Comparison of ENCODE assay signal across 1 cellular context in the genomic region with DNA sequence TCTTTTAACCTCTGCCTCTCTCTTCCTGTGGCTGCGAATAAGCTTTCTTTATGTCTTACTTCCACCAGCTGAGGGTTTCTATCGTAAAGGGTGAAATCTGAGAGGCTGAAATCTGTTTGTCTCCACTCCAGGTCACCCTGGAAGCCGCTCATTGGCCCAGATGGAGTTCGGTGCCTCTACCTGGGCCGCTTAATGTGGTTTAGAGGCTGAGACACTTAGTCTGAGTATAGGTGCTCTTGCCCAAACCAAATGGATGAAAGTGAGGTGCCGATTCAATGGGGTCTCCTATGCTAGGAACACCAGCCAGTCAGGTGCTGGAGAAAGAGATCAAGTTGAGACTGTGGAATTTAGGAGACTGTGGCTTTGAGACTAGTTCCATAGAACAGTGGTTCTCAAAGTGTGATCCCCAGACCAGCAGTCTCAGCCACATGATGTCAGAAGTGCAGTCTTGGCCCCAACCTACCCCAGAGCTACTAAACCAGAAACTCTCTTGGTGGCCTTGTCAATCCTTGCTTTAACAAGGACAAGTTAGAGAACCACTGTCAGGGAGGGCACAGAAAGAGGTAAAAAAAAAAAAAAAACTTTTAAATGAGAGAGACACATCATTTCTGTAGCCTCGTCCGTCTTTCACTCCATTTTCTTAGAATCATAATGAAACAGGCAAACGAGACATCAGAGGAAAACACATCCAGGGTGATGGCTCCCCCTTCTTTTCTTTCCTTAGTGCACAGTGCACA.
TF ChIP-seq lines count a peak whose summit lies in the region.

No MANE protein-coding gene starts in this region.

TF ChIP-seq in GM12878, 131 proteins besides CTCF, POLR2A, EP300 and RAD21 (continued from another document):
- TF ChIP-seq, protein P1, sequence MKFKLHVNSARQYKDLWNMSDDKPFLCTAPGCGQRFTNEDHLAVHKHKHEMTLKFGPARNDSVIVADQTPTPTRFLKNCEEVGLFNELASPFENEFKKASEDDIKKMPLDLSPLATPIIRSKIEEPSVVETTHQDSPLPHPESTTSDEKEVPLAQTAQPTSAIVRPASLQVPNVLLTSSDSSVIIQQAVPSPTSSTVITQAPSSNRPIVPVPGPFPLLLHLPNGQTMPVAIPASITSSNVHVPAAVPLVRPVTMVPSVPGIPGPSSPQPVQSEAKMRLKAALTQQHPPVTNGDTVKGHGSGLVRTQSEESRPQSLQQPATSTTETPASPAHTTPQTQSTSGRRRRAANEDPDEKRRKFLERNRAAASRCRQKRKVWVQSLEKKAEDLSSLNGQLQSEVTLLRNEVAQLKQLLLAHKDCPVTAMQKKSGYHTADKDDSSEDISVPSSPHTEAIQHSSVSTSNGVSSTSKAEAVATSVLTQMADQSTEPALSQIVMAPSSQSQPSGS (IDR thresholded peaks at IDR 0.05; ENCODE audit: low read length): peak; percentile 70; the same call in 1 of the 2 replicates
- TF ChIP-seq, protein P2, sequence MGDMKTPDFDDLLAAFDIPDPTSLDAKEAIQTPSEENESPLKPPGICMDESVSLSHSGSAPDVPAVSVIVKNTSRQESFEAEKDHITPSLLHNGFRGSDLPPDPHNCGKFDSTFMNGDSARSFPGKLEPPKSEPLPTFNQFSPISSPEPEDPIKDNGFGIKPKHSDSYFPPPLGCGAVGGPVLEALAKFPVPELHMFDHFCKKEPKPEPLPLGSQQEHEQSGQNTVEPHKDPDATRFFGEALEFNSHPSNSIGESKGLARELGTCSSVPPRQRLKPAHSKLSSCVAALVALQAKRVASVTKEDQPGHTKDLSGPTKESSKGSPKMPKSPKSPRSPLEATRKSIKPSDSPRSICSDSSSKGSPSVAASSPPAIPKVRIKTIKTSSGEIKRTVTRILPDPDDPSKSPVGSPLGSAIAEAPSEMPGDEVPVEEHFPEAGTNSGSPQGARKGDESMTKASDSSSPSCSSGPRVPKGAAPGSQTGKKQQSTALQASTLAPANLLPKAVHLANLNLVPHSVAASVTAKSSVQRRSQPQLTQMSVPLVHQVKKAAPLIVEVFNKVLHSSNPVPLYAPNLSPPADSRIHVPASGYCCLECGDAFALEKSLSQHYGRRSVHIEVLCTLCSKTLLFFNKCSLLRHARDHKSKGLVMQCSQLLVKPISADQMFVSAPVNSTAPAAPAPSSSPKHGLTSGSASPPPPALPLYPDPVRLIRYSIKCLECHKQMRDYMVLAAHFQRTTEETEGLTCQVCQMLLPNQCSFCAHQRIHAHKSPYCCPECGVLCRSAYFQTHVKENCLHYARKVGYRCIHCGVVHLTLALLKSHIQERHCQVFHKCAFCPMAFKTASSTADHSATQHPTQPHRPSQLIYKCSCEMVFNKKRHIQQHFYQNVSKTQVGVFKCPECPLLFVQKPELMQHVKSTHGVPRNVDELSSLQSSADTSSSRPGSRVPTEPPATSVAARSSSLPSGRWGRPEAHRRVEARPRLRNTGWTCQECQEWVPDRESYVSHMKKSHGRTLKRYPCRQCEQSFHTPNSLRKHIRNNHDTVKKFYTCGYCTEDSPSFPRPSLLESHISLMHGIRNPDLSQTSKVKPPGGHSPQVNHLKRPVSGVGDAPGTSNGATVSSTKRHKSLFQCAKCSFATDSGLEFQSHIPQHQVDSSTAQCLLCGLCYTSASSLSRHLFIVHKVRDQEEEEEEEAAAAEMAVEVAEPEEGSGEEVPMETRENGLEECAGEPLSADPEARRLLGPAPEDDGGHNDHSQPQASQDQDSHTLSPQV (IDR thresholded peaks at IDR 0.05): no peak
- TF ChIP-seq EED (IDR thresholded peaks at IDR 0.05; ENCODE audit: low read depth): peak; percentile 63; the same call in 1 of the 2 replicates
- no peak for TF ChIP-seq CREB1 (IDR thresholded peaks at IDR 0.05; ENCODE audit: low read depth)
- TF ChIP-seq, protein P3, sequence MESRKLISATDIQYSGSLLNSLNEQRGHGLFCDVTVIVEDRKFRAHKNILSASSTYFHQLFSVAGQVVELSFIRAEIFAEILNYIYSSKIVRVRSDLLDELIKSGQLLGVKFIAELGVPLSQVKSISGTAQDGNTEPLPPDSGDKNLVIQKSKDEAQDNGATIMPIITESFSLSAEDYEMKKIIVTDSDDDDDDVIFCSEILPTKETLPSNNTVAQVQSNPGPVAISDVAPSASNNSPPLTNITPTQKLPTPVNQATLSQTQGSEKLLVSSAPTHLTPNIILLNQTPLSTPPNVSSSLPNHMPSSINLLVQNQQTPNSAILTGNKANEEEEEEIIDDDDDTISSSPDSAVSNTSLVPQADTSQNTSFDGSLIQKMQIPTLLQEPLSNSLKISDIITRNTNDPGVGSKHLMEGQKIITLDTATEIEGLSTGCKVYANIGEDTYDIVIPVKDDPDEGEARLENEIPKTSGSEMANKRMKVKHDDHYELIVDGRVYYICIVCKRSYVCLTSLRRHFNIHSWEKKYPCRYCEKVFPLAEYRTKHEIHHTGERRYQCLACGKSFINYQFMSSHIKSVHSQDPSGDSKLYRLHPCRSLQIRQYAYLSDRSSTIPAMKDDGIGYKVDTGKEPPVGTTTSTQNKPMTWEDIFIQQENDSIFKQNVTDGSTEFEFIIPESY (IDR thresholded peaks at IDR 0.05): no peak
- peak; percentile 39 for TF ChIP-seq RUNX3 (IDR thresholded peaks at IDR 0.05; ENCODE audit: low read length)
- TF ChIP-seq RCOR1 (conservative IDR thresholded peaks at IDR 0.05; ENCODE audit: low read depth, low read length): no peak
- TF ChIP-seq SMAD5 (IDR thresholded peaks at IDR 0.05; ENCODE audit: low read depth): no peak
- TF ChIP-seq TCF7 (IDR thresholded peaks at IDR 0.05; ENCODE audit: borderline replicate concordance): 0 out of 2 replicates have a peak, but pooled peaks have one; percentile 62
- TF ChIP-seq MTA3 (IDR thresholded peaks at IDR 0.05; ENCODE audit: borderline replicate concordance, low read length): no peak; the same call in 1 of the 2 replicates
